ENCODE assay signal across 29 cellular contexts in genomic region chr14:100325958-100326357, GRCh38. TPM values are rescaled to one million over a fixed set of nuclear protein-coding genes. Genes with fewer than 3 reads are reported as not detected.
"Had no signal": no experiment of that assay in that cellular context is flagged by ENCODE, and none has a peak within 500 bp of the region (broad histone marks: within the 10 kb centered on the region; RNA-seq: fewer than 3 reads in every experiment).

No MANE protein-coding gene starts in this region.

- H3K27ac Mint-ChIP-seq: activated CD4-positive, alpha-beta T cell treated with anti-CD3 and anti-CD28 coated beads, Interleukin-2, amount 10 ng/mL, durations not matched to agents 24 days and 14 days; activated CD8-positive, alpha-beta memory T cell treated with anti-CD3 and anti-CD28 coated beads, Interleukin-2, amount 10 ng/mL, durations not matched to agents 7 days and 5 days; activated naive CD4-positive, alpha-beta T cell treated with anti-CD3 and anti-CD28 coated beads, Interleukin-2, amount 10 ng/mL, durations not matched to agents 7 days and 5 days; activated naive CD8-positive, alpha-beta T cell treated with anti-CD3 and anti-CD28 coated beads for 36 hours; activated T-helper 17 cell treated with anti-CD3 and anti-CD28 coated beads, Interleukin-2, amount 50 U/mL, for 72 hours; WTC11 had no signal

- H3K4me1 ChIP-seq: breast epithelium had no signal

- H3K36me3 Mint-ChIP-seq: activated CD8-positive, alpha-beta memory T cell treated with anti-CD3 and anti-CD28 coated beads, Interleukin-2, amount 10 ng/mL, durations not matched to agents 7 days and 5 days; activated naive CD4-positive, alpha-beta T cell treated with anti-CD3 and anti-CD28 coated beads, Interleukin-2, amount 10 ng/mL, durations not matched to agents 7 days and 5 days; activated naive CD8-positive, alpha-beta T cell treated with anti-CD3 and anti-CD28 coated beads for 36 hours; WTC11 had no signal

- H3K36me3 ChIP-seq: breast epithelium, SJCRH30 had no signal

- H3K4me3 ChIP-seq: breast epithelium, SJCRH30 had no signal

- H3K27ac ChIP-seq: breast epithelium, SJCRH30 had no signal

- H3K4me2 ChIP-seq: SK-N-SH had no signal

- H3K9me3 ChIP-seq: breast epithelium, SJCRH30, SK-N-SH had no signal

- DNase-seq: activated CD4-positive, alpha-beta T cell treated with anti-CD3 and anti-CD28 coated beads, Interleukin-2, amount 10 ng/mL, durations not matched to agents 24 days and 14 days; activated CD4-positive, alpha-beta T cell treated with anti-CD3 and anti-CD28 coated beads, Interleukin-2, amount 50 U/mL, for 48 hours; activated CD4-positive, CD25-positive, alpha-beta regulatory T cell treated with anti-CD3 and anti-CD28 coated beads, Interleukin-2, amount 50 U/mL, for 72 hours; activated CD8-positive, alpha-beta memory T cell treated with anti-CD3 and anti-CD28 coated beads, Interleukin-2, amount 10 ng/mL, durations not matched to agents 7 days and 5 days; activated gamma-delta T cell treated with Interleukin-2 at 50 U/mL for 16 hours; activated naive CD4-positive, alpha-beta T cell treated with anti-CD3 and anti-CD28 coated beads, Interleukin-2, amount 10 ng/mL, durations not matched to agents 7 days and 5 days; activated naive CD8-positive, alpha-beta T cell treated with anti-CD3 and anti-CD28 coated beads for 36 hours; activated T-cell treated with anti-CD3 and anti-CD28 coated beads, Interleukin-2, amount 50 U/mL, for 4 hours; caudate nucleus; Kasumi-1; KBM-7; NCI-H1048; NCI-H1930; NCI-H2171; NCI-H2227 treated with DMSO at 0.1 percent for 48 hours; NCI-H446 treated with DMSO at 0.1 percent for 48 hours; NCI-H524 treated with DMSO at 0.1 percent for 48 hours; NCI-H774; NK-92 treated with Interleukin-12 subunit alpha and Interleukin-12 subunit beta, amount 100 ng/mL, for 24 hours; OCI-M1; RPMI8226; SJCRH30; SK-N-SH had no signal

- H3K4me3 Mint-ChIP-seq: activated CD4-positive, alpha-beta T cell treated with anti-CD3 and anti-CD28 coated beads, Interleukin-2, amount 10 ng/mL, durations not matched to agents 24 days and 14 days; activated CD8-positive, alpha-beta memory T cell treated with anti-CD3 and anti-CD28 coated beads, Interleukin-2, amount 10 ng/mL, durations not matched to agents 7 days and 5 days; activated naive CD4-positive, alpha-beta T cell treated with anti-CD3 and anti-CD28 coated beads, Interleukin-2, amount 10 ng/mL, durations not matched to agents 7 days and 5 days; activated naive CD8-positive, alpha-beta T cell treated with anti-CD3 and anti-CD28 coated beads for 36 hours; activated T-cell treated with anti-CD3 and anti-CD28 coated beads, Interleukin-2, amount 50 U/mL, for 4 hours; activated T-helper 17 cell treated with anti-CD3 and anti-CD28 coated beads, Interleukin-2, amount 50 U/mL, for 72 hours; WTC11 had no signal

- H3K27me3 ChIP-seq: breast epithelium, SJCRH30 had no signal

- H3K9me3 Mint-ChIP-seq: activated CD4-positive, alpha-beta T cell treated with anti-CD3 and anti-CD28 coated beads, Interleukin-2, amount 10 ng/mL, durations not matched to agents 24 days and 14 days; activated naive CD4-positive, alpha-beta T cell treated with anti-CD3 and anti-CD28 coated beads, Interleukin-2, amount 10 ng/mL, durations not matched to agents 7 days and 5 days; activated naive CD8-positive, alpha-beta T cell treated with anti-CD3 and anti-CD28 coated beads for 36 hours; activated T-cell treated with anti-CD3 and anti-CD28 coated beads, Interleukin-2, amount 50 U/mL, for 4 hours; activated T-helper 17 cell treated with anti-CD3 and anti-CD28 coated beads, Interleukin-2, amount 50 U/mL, for 72 hours; WTC11 had no signal

- H3K27me3 Mint-ChIP-seq: activated CD4-positive, alpha-beta T cell treated with anti-CD3 and anti-CD28 coated beads, Interleukin-2, amount 10 ng/mL, durations not matched to agents 24 days and 14 days; activated CD8-positive, alpha-beta memory T cell treated with anti-CD3 and anti-CD28 coated beads, Interleukin-2, amount 10 ng/mL, durations not matched to agents 7 days and 5 days; activated naive CD8-positive, alpha-beta T cell treated with anti-CD3 and anti-CD28 coated beads for 36 hours; activated T-helper 17 cell treated with anti-CD3 and anti-CD28 coated beads, Interleukin-2, amount 50 U/mL, for 72 hours had no signal

- H3K4me1 Mint-ChIP-seq: activated CD4-positive, alpha-beta T cell treated with anti-CD3 and anti-CD28 coated beads, Interleukin-2, amount 10 ng/mL, durations not matched to agents 24 days and 14 days; activated CD8-positive, alpha-beta memory T cell treated with anti-CD3 and anti-CD28 coated beads, Interleukin-2, amount 10 ng/mL, durations not matched to agents 7 days and 5 days; activated naive CD4-positive, alpha-beta T cell treated with anti-CD3 and anti-CD28 coated beads, Interleukin-2, amount 10 ng/mL, durations not matched to agents 7 days and 5 days; activated naive CD8-positive, alpha-beta T cell treated with anti-CD3 and anti-CD28 coated beads for 36 hours had no signal

- H3K9ac ChIP-seq: SK-N-SH had no signal

RNA-seq across cellular contexts. Expression of gene SLC25A47, which starts 2.8 kb away (rescaled TPM):
- total RNA-seq: activated CD4-positive, alpha-beta T cell treated with anti-CD3 and anti-CD28 coated beads, Interleukin-2, amount 10 ng/mL, durations not matched to agents 24 days and 14 days; activated CD8-positive, alpha-beta memory T cell treated with anti-CD3 and anti-CD28 coated beads, Interleukin-2, amount 10 ng/mL, durations not matched to agents 7 days and 5 days; activated naive CD8-positive, alpha-beta T cell treated with anti-CD3 and anti-CD28 coated beads for 36 hours; activated T-cell treated with anti-CD3 and anti-CD28 coated beads, Interleukin-2, amount 50 U/mL, for 4 hours; activated T-helper 17 cell treated with anti-CD3 and anti-CD28 coated beads, Interleukin-2, amount 50 U/mL, for 72 hours; M059J; Right ventricle myocardium inferior; SJCRH30; T-helper 1 cell treated with Interleukin-12 subunit alpha and Interleukin-12 subunit beta and Interleukin-4 antibody, amounts not matched to agents 30 ng/mL and 1 ng/mL, for 36 hours; WTC11 had no signal
- polyA plus RNA-seq: SK-N-SH had no signal
